23 cellular contexts compared by ENCODE assay signal in the genomic region with DNA sequence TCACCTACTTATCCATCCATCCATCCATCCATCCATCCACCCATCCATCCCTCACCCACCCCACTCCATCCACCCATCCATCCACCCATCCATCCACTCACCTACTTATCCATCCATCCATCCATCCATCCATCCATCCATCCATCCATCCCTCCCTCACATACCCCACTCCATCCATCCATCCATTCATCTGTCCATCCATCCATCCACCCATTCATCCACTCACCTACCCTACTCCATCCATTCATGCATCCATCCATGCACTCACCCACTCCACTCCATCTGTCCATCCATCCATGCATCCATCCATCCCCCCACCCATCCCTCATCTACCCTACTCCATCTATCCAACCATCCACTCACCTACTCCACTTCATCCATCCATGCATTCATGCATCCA. TPM values are rescaled to one million over a fixed set of nuclear protein-coding genes. Genes with fewer than 3 reads are reported as not detected.
"Had no signal": no experiment of that assay in that cellular context is flagged by ENCODE, and none has a peak within 500 bp of the region (broad histone marks: within the 10 kb centered on the region; RNA-seq: fewer than 3 reads in every experiment).

No MANE protein-coding gene starts in this region.

- H3K4me2 ChIP-seq: smooth muscle cell had no signal

- H3K36me3 ChIP-seq: uterus had no signal

- H3K9me3 Mint-ChIP-seq: neural crest cell; stimulated activated effector memory CD8-positive, alpha-beta T cell treated with anti-CD3 and anti-CD28 coated beads, Interleukin-12 subunit alpha, Interleukin-12 subunit beta, amount 100 ng/mL, for 72 hours; stimulated activated naive CD8-positive, alpha-beta T cell treated with anti-CD3 and anti-CD28 coated beads, Interleukin-15, Interleukin-2, amounts not matched to agents 100 ng/mL and 50 ng/mL, for 24 hours had no signal

- H3K9me3 ChIP-seq: heart left ventricle, pancreas, tibial artery, uterus had no signal

- H3K4me3 ChIP-seq: heart left ventricle, pancreas, smooth muscle cell, tibial artery, uterus had no signal

- H3K4me1 Mint-ChIP-seq: neural crest cell had no signal

- FAIRE-seq: endometrium, frontal cortex, islet of Langerhans, pancreas had no signal

- ATAC-seq: esophagus mucosa; heart left ventricle; natural killer cell; pancreas; right cardiac atrium; stimulated activated effector memory CD8-positive, alpha-beta T cell treated with anti-CD3 and anti-CD28 coated beads, Interleukin-12 subunit alpha, Interleukin-12 subunit beta, amount 100 ng/mL, for 72 hours had no signal

- H3K27me3 ChIP-seq: heart left ventricle, pancreas, tibial artery, uterus had no signal

- H3K36me3 Mint-ChIP-seq: natural killer cell had no signal

- H3K27ac Mint-ChIP-seq: progenitor cell of endocrine pancreas; stimulated activated naive CD8-positive, alpha-beta T cell treated with anti-CD3 and anti-CD28 coated beads, Interleukin-15, Interleukin-2, amounts not matched to agents 100 ng/mL and 50 ng/mL, for 24 hours had no signal

- H3K4me3 Mint-ChIP-seq: natural killer cell; neural crest cell; stimulated activated effector memory CD8-positive, alpha-beta T cell treated with anti-CD3 and anti-CD28 coated beads, Interleukin-12 subunit alpha, Interleukin-12 subunit beta, amount 100 ng/mL, for 72 hours; stimulated activated naive CD8-positive, alpha-beta T cell treated with anti-CD3 and anti-CD28 coated beads, Interleukin-15, Interleukin-2, amounts not matched to agents 100 ng/mL and 50 ng/mL, for 24 hours had no signal

- H3K27ac ChIP-seq: heart left ventricle, pancreas, tibial artery, uterus had no signal

- H3K27me3 Mint-ChIP-seq: progenitor cell of endocrine pancreas; stimulated activated naive CD8-positive, alpha-beta T cell treated with anti-CD3 and anti-CD28 coated beads, Interleukin-15, Interleukin-2, amounts not matched to agents 100 ng/mL and 50 ng/mL, for 24 hours had no signal

- H3K4me1 ChIP-seq: pancreas, uterus had no signal

- DNase-seq: effector memory CD4-positive, alpha-beta T cell; hippocampal formation; kidney glomerular epithelial cell; mammary epithelial cell; natural killer cell; nucleus accumbens; stimulated activated CD4-positive, alpha-beta T cell treated with anti-CD3 and anti-CD28 coated beads, Interleukin-2, amount 100 ng/mL, for 48 hours; stimulated activated CD8-positive, alpha-beta memory T cell treated with anti-CD3 and anti-CD28 coated beads, Interleukin-4, amount 100 ng/mL, for 48 hours; tibial artery; uterus had no signal

RNA-seq across cellular contexts. Expression of gene DHRS3, which starts 34.5 kb away (rescaled TPM):
- total RNA-seq: myocyte had no signal
